ENCODE assay signal across 17 cellular contexts in genomic region chr5:139065296-139065695, GRCh38.
DNase-seq lines count a peak whose midpoint lies in the region; ATAC-seq and TF ChIP-seq lines count a peak whose summit lies in the region.
"Had no signal": no experiment of that assay in that cellular context is flagged by ENCODE, and none has a peak within 500 bp of the region (broad histone marks: within the 10 kb centered on the region; RNA-seq: fewer than 3 reads in every experiment).

No MANE protein-coding gene starts in this region.

- H3K27me3 ChIP-seq in left lung (no peaks in the 10 kb centered on the region), upper lobe of right lung (no peaks in the 10 kb centered on the region)

- H3K4me1 ChIP-seq in left lung (peaks cover 13 to 44% of the 10 kb centered on the region in 2 donors), upper lobe of right lung (peaks cover 8% of the 10 kb centered on the region)

- H3K36me3 ChIP-seq in left lung (no peaks in the 10 kb centered on the region), upper lobe of right lung (no peaks in the 10 kb centered on the region)
- H3K36me3 ChIP-seq: prostate gland had no signal

- peak; percentile 10 to 56 for DNase-seq in NCI-H524 (lab: John Stamatoyannopoulos, UW)
- no peak for DNase-seq in NCI-H524 treated with DMSO at 0.1 percent for 48 hours (lab: John Stamatoyannopoulos, UW)
- peak; percentile 34 for DNase-seq in ecto neural progenitor cell (ENCODE audit: low spot score)
- no peak for DNase-seq in left lung
- DNase-seq in upper lobe of right lung = no peak
- DNase-seq in NCI-H1105 (lab: John Stamatoyannopoulos, UW) = no peak
- DNase-seq in HPDE6-E6E7 (ENCODE audit: extremely low spot score) = no peak
- DNase-seq in inferior parietal cortex (ENCODE audit: extremely low spot score) = no peak
- DNase-seq: activated CD4-positive, alpha-beta T cell treated with anti-CD3 and anti-CD28 coated beads, Interleukin-2, amount 50 U/mL, for 4 hours; activated naive CD4-positive, alpha-beta T cell; effector memory CD8-positive, alpha-beta T cell; KG1; NCI-H1048; NCI-H2081; OCI-M1 had no signal

- intact Hi-C loops in left lung (cut with DNase I) = no loop called here
- intact Hi-C loops in upper lobe of right lung (cut with DNase I) = no loop called here

- TF ChIP-seq CTCF in left lung (IDR thresholded peaks at IDR 0.05) (no peak), upper lobe of right lung (IDR thresholded peaks at IDR 0.05) (no peak)

- ATAC-seq in left lung = peak; percentile 57
- ATAC-seq in upper lobe of right lung = peak; percentile 14
- ATAC-seq: effector memory CD8-positive, alpha-beta T cell; natural killer cell treated with Interleukin-12 subunit alpha and Interleukin-12 subunit beta and Interleukin-15 and Interleukin-18, amount 100 ng/mL, for 72 hours had no signal

- H3K27ac ChIP-seq in left lung (no peak overlapping the region), upper lobe of right lung (no peak overlapping the region)
- H3K27ac ChIP-seq: prostate gland had no signal

- H3K9me3 ChIP-seq in left lung = no peaks in the 10 kb centered on the region
- no peaks in the 10 kb centered on the region for H3K9me3 ChIP-seq in upper lobe of right lung
- H3K9me3 ChIP-seq: prostate gland had no signal

- H3K4me3 ChIP-seq in left lung (no peak overlapping the region), upper lobe of right lung (no peak overlapping the region)
- H3K4me3 ChIP-seq: prostate gland had no signal

Comparison
In these comparisons a context has a peak if more than half of its experiments do, and no peak if none do; other contexts are left out.
1. DNase-seq: peak in NCI-H524 (2 of 2) and ecto neural progenitor cell (single experiment); none in NCI-H524 treated with DMSO at 0.1 percent for 48 hours (single experiment), left lung (0 of 2), upper lobe of right lung (single experiment), NCI-H1105 (single experiment), HPDE6-E6E7 (single experiment) and inferior parietal cortex (single experiment).